Comparison of ENCODE assay signal across 13 cellular contexts in the genomic region with DNA sequence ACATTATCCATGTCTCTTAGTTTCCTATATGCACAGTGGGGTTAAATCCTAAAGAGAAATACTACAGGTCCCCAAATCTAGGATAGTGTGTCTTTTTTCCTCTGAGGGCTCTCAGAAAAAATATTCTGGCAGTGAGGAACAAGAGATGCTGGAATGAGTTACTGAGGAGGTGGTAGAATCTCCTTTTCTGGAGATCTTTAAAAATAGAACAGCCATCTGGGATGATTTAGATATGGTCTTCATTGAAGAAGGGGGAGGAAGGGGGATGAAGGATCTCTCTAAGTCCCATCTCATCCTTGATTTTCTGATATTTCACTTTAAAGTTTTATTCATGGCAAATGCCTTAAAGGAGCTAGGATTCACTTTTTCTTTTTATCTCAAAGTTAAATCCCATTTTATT.
DNase-seq lines count a peak whose midpoint lies in the region; ATAC-seq and TF ChIP-seq lines count a peak whose summit lies in the region.
"Had no signal": no experiment of that assay in that cellular context is flagged by ENCODE, and none has a peak within 500 bp of the region (broad histone marks: within the 10 kb centered on the region; RNA-seq: fewer than 3 reads in every experiment).

No MANE protein-coding gene starts in this region.

- H3K27me3 Mint-ChIP-seq in activated naive CD8-positive, alpha-beta T cell treated with anti-CD3 and anti-CD28 coated beads, Interleukin-2, amount 50 U/mL, for 24 hours, result no peaks in the 10 kb centered on the region

- no peak for DNase-seq in Peyer's patch
- DNase-seq in dedifferentiated amniotic fluid mesenchymal stem cell (ENCODE audit: extremely low spot score), result peak; percentile 54
- DNase-seq in thoracic aorta (ENCODE audit: low spot score), result no peak
- no peak for DNase-seq in HAP-1 (ENCODE audit: low spot score in 2 of 2)
- no peak for DNase-seq in PC-3
- DNase-seq in amygdala (lab: John Stamatoyannopoulos, UW), result no peak
- no peak for DNase-seq in activated naive CD8-positive, alpha-beta T cell treated with anti-CD3 and anti-CD28 coated beads, Interleukin-2, amount 50 U/mL, for 24 hours
- DNase-seq: activated naive CD4-positive, alpha-beta T cell treated with anti-CD3 and anti-CD28 coated beads, Interleukin-2, amount 10 ng/mL, durations not matched to agents 7 days and 5 days; CD4-positive, CD25-positive, alpha-beta regulatory T cell; foreskin keratinocyte; NCI-H1048 had no signal

- H4K20me1 ChIP-seq in PC-3 (ENCODE audit: low read length), result no peaks in the 10 kb centered on the region

- H3K9ac ChIP-seq in muscle layer of colon (ENCODE audit: low read length) (peak overlapping the region; percentile 14), PC-3 (ENCODE audit: low read length) (no peak overlapping the region)

- no peaks in the 10 kb centered on the region for H3K9me3 Mint-ChIP-seq in activated naive CD8-positive, alpha-beta T cell treated with anti-CD3 and anti-CD28 coated beads, Interleukin-2, amount 50 U/mL, for 24 hours
- H3K9me3 Mint-ChIP-seq: activated naive CD4-positive, alpha-beta T cell treated with anti-CD3 and anti-CD28 coated beads, Interleukin-2, amount 10 ng/mL, durations not matched to agents 7 days and 5 days; CD4-positive, CD25-positive, alpha-beta regulatory T cell had no signal

- H3K4me1 ChIP-seq in Peyer's patch, result peaks cover 0 to 16% (median 0%) of the 10 kb centered on the region in 4 donors
- peaks cover 85% of the 10 kb centered on the region for H3K4me1 ChIP-seq in muscle layer of colon (ENCODE audit: insufficient read depth, low read length)
- H3K4me1 ChIP-seq in thoracic aorta (ENCODE audit: control insufficient read depth in 1 of 2, low read depth in 2 of 2), result peaks cover 20 to 64% of the 10 kb centered on the region in 2 donors
- H3K4me1 ChIP-seq in HAP-1, result peaks cover 20% of the 10 kb centered on the region
- peaks cover 25% of the 10 kb centered on the region for H3K4me1 ChIP-seq in PC-3 (ENCODE audit: insufficient read depth, low read length)
- H3K4me1 ChIP-seq: foreskin keratinocyte had no signal

- in situ Hi-C loops in HAP-1 (cut with MboI; ENCODE audit: low sequenced_read_pairs), result no loop called here

- H3K4me2 ChIP-seq in PC-3 (ENCODE audit: low read length), result no peak overlapping the region

- no peak for ATAC-seq in thoracic aorta (ENCODE audit: insufficient number of reproducible peaks, low FRiP score, low read depth)
- no peak for ATAC-seq in PC-3
- ATAC-seq in activated naive CD8-positive, alpha-beta T cell treated with anti-CD3 and anti-CD28 coated beads, Interleukin-2, amount 50 U/mL, for 24 hours, result no peak
- ATAC-seq: foreskin keratinocyte had no signal

- H3K27ac Mint-ChIP-seq in activated naive CD8-positive, alpha-beta T cell treated with anti-CD3 and anti-CD28 coated beads, Interleukin-2, amount 50 U/mL, for 24 hours, result no peak overlapping the region
- H3K27ac Mint-ChIP-seq: activated naive CD4-positive, alpha-beta T cell treated with anti-CD3 and anti-CD28 coated beads, Interleukin-2, amount 10 ng/mL, durations not matched to agents 7 days and 5 days; CD4-positive, CD25-positive, alpha-beta regulatory T cell had no signal

- TF ChIP-seq POLR2A in Peyer's patch (IDR thresholded peaks at IDR 0.05), result no peak

- H3K27ac ChIP-seq in Peyer's patch (peak overlapping the region in 3 of 4 donors; percentile 2 to 68 (median 8)), muscle layer of colon (ENCODE audit: low read depth, low read length) (peak overlapping the region; percentile 52), thoracic aorta (peak overlapping the region; percentile 23 to 43), PC-3 (ENCODE audit: low read length) (no peak overlapping the region)
- H3K27ac ChIP-seq: foreskin keratinocyte, RWPE1 had no signal

- intact Hi-C loops in PC-3 (cut with micrococcal nuclease), result no loop called here

- H3K9me3 ChIP-seq in Peyer's patch (no peaks in the 10 kb centered on the region), muscle layer of colon (ENCODE audit: low read length) (no peaks in the 10 kb centered on the region), thoracic aorta (no peaks in the 10 kb centered on the region), HAP-1 (no peaks in the 10 kb centered on the region), PC-3 (ENCODE audit: low read length) (no peaks in the 10 kb centered on the region)

- POLR2A ChIA-PET in PC-3 (lab: Charles Lee; ENCODE audit: unreplicated experiment), result no interaction called here

- no peak overlapping the region for H2AFZ ChIP-seq in PC-3 (ENCODE audit: low read length)

- no peak overlapping the region for H3K4me3 Mint-ChIP-seq in activated naive CD8-positive, alpha-beta T cell treated with anti-CD3 and anti-CD28 coated beads, Interleukin-2, amount 50 U/mL, for 24 hours
- H3K4me3 Mint-ChIP-seq: activated naive CD4-positive, alpha-beta T cell treated with anti-CD3 and anti-CD28 coated beads, Interleukin-2, amount 10 ng/mL, durations not matched to agents 7 days and 5 days; CD4-positive, CD25-positive, alpha-beta regulatory T cell had no signal

- no peaks in the 10 kb centered on the region for H3F3A ChIP-seq in PC-3 (ENCODE audit: low read length, unreplicated experiment)

- H3K9me2 ChIP-seq in PC-3 (replicated peaks; ENCODE audit: low read length), result no peaks in the 10 kb centered on the region

- CTCF ChIA-PET in PC-3 (lab: Charles Lee), result no interaction called here

- H3K4me3 ChIP-seq in Peyer's patch (no peak overlapping the region), muscle layer of colon (ENCODE audit: low read depth in 1 of 2, low read length in 2 of 2) (no peak overlapping the region), thoracic aorta (no peak overlapping the region), HAP-1 (no peak overlapping the region), PC-3 (ENCODE audit: low read length) (no peak overlapping the region)

- H3K4me1 Mint-ChIP-seq in activated naive CD8-positive, alpha-beta T cell treated with anti-CD3 and anti-CD28 coated beads, Interleukin-2, amount 50 U/mL, for 24 hours, result no peaks in the 10 kb centered on the region
- H3K4me1 Mint-ChIP-seq: activated naive CD4-positive, alpha-beta T cell treated with anti-CD3 and anti-CD28 coated beads, Interleukin-2, amount 10 ng/mL, durations not matched to agents 7 days and 5 days; CD4-positive, CD25-positive, alpha-beta regulatory T cell had no signal

- H3K36me3 Mint-ChIP-seq in activated naive CD8-positive, alpha-beta T cell treated with anti-CD3 and anti-CD28 coated beads, Interleukin-2, amount 50 U/mL, for 24 hours (ENCODE audit: low read depth), result no peaks in the 10 kb centered on the region
- H3K36me3 Mint-ChIP-seq: activated naive CD4-positive, alpha-beta T cell treated with anti-CD3 and anti-CD28 coated beads, Interleukin-2, amount 10 ng/mL, durations not matched to agents 7 days and 5 days; CD4-positive, CD25-positive, alpha-beta regulatory T cell had no signal

- no peak for TF ChIP-seq CTCF in Peyer's patch (IDR thresholded peaks at IDR 0.05)
- no peak for TF ChIP-seq CTCF in thoracic aorta (IDR thresholded peaks at IDR 0.05)
- no peak for TF ChIP-seq CTCF in PC-3 (conservative IDR thresholded peaks at IDR 0.05; ENCODE audit: low read depth, low read length)

- H3K79me2 ChIP-seq in PC-3 (ENCODE audit: low read length), result no peaks in the 10 kb centered on the region

- BruUV-seq in PC-3 (replicated peaks; lab: Mats Ljungman, UMichigan), result no TSS peak

- H3K36me3 ChIP-seq in Peyer's patch, result no peaks in the 10 kb centered on the region
- H3K36me3 ChIP-seq in muscle layer of colon (ENCODE audit: insufficient read depth, low read length), result no peaks in the 10 kb centered on the region
- no peaks in the 10 kb centered on the region for H3K36me3 ChIP-seq in thoracic aorta
- no peaks in the 10 kb centered on the region for H3K36me3 ChIP-seq in HAP-1 (replicated peaks)
- H3K36me3 ChIP-seq in PC-3 (ENCODE audit: low read depth, low read length), result no peaks in the 10 kb centered on the region

- H3K27me3 ChIP-seq in Peyer's patch, result no peaks in the 10 kb centered on the region
- no peaks in the 10 kb centered on the region for H3K27me3 ChIP-seq in muscle layer of colon (ENCODE audit: control insufficient read depth in 1 of 2, insufficient read depth in 2 of 2, low read length in 2 of 2)
- no peaks in the 10 kb centered on the region for H3K27me3 ChIP-seq in thoracic aorta (replicated peaks; ENCODE audit: insufficient read depth)
- no peaks in the 10 kb centered on the region for H3K27me3 ChIP-seq in HAP-1 (ENCODE audit: low read depth)
- H3K27me3 ChIP-seq in PC-3 (ENCODE audit: low read length), result no peaks in the 10 kb centered on the region
- H3K27me3 ChIP-seq: foreskin keratinocyte had no signal
